ENCODE assay signal across 1 cellular context in the genomic region with DNA sequence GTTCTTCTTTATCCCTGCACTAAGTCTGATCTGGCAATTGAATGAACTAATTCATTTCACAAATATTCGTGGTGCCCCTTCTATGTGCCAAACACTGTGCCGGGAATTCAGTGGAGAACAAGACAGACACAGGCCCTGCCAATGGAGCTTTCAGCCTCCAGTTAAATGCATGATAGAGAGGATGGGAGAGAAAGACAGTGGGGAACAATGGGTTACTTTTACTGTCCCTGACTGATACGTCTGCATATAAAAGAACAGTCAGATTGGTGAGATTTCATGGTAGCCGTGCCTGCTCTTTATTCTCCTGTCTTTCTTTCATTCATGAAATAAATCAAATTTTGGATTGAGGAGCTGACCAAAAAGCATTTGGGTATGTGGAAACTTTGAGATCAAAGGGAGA.
TF ChIP-seq lines count a peak whose summit lies in the region.

No MANE protein-coding gene starts in this region.

TF ChIP-seq in GM23338, 12 proteins besides CTCF, POLR2A, EP300 and RAD21 (continued from another document):
- TF ChIP-seq, protein P1, sequence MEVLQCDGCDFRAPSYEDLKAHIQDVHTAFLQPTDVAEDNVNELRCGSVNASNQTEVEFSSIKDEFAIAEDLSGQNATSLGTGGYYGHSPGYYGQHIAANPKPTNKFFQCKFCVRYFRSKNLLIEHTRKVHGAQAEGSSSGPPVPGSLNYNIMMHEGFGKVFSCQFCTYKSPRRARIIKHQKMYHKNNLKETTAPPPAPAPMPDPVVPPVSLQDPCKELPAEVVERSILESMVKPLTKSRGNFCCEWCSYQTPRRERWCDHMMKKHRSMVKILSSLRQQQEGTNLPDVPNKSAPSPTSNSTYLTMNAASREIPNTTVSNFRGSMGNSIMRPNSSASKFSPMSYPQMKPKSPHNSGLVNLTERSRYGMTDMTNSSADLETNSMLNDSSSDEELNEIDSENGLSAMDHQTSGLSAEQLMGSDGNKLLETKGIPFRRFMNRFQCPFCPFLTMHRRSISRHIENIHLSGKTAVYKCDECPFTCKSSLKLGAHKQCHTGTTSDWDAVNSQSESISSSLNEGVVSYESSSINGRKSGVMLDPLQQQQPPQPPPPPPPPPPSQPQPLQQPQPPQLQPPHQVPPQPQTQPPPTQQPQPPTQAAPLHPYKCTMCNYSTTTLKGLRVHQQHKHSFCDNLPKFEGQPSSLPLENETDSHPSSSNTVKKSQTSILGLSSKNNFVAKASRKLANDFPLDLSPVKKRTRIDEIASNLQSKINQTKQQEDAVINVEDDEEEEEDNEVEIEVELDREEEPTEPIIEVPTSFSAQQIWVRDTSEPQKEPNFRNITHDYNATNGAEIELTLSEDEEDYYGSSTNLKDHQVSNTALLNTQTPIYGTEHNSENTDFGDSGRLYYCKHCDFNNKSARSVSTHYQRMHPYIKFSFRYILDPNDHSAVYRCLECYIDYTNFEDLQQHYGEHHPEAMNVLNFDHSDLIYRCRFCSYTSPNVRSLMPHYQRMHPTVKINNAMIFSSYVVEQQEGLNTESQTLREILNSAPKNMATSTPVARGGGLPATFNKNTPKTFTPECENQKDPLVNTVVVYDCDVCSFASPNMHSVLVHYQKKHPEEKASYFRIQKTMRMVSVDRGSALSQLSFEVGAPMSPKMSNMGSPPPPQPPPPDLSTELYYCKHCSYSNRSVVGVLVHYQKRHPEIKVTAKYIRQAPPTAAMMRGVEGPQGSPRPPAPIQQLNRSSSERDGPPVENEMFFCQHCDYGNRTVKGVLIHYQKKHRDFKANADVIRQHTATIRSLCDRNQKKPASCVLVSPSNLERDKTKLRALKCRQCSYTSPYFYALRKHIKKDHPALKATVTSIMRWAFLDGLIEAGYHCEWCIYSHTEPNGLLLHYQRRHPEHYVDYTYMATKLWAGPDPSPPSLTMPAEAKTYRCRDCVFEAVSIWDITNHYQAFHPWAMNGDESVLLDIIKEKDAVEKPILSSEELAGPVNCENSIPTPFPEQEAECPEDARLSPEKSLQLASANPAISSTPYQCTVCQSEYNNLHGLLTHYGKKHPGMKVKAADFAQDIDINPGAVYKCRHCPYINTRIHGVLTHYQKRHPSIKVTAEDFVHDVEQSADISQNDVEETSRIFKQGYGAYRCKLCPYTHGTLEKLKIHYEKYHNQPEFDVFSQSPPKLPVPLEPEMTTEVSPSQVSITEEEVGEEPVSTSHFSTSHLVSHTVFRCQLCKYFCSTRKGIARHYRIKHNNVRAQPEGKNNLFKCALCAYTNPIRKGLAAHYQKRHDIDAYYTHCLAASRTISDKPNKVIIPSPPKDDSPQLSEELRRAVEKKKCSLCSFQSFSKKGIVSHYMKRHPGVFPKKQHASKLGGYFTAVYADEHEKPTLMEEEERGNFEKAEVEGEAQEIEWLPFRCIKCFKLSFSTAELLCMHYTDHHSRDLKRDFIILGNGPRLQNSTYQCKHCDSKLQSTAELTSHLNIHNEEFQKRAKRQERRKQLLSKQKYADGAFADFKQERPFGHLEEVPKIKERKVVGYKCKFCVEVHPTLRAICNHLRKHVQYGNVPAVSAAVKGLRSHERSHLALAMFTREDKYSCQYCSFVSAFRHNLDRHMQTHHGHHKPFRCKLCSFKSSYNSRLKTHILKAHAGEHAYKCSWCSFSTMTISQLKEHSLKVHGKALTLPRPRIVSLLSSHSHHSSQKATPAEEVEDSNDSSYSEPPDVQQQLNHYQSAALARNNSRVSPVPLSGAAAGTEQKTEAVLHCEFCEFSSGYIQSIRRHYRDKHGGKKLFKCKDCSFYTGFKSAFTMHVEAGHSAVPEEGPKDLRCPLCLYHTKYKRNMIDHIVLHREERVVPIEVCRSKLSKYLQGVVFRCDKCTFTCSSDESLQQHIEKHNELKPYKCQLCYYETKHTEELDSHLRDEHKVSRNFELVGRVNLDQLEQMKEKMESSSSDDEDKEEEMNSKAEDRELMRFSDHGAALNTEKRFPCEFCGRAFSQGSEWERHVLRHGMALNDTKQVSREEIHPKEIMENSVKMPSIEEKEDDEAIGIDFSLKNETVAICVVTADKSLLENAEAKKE (CRISPR knock-in tag; IDR thresholded peaks at IDR 0.05): no peak
- TF ChIP-seq STAT1 (IDR thresholded peaks at IDR 0.05; ENCODE audit: unreplicated experiment) (no peak), JUNB (IDR thresholded peaks at IDR 0.05; ENCODE audit: unreplicated experiment) (no peak)
- TF ChIP-seq, protein P2, sequence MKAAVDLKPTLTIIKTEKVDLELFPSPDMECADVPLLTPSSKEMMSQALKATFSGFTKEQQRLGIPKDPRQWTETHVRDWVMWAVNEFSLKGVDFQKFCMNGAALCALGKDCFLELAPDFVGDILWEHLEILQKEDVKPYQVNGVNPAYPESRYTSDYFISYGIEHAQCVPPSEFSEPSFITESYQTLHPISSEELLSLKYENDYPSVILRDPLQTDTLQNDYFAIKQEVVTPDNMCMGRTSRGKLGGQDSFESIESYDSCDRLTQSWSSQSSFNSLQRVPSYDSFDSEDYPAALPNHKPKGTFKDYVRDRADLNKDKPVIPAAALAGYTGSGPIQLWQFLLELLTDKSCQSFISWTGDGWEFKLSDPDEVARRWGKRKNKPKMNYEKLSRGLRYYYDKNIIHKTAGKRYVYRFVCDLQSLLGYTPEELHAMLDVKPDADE (IDR thresholded peaks at IDR 0.05): no peak
